Comparison of ENCODE assay signal across 1 cellular context in genomic region chr6:97586344-97586743, GRCh38.
TF ChIP-seq lines count a peak whose summit lies in the region.

No MANE protein-coding gene starts in this region.

TF ChIP-seq in Ishikawa, 13 proteins besides CTCF, POLR2A, EP300 and RAD21 (continued from another document):
- TF ChIP-seq YY1 (IDR thresholded peaks at IDR 0.05; ENCODE audit: low read depth) (no peak), EGR1 (IDR thresholded peaks at IDR 0.05) (no peak), ZBTB7A (IDR thresholded peaks at IDR 0.05; ENCODE audit: low read depth) (no peak), TCF12 (IDR thresholded peaks at IDR 0.05; ENCODE audit: low read depth) (no peak), NFIC (IDR thresholded peaks at IDR 0.05) (no peak), CEBPB (IDR thresholded peaks at IDR 0.05) (no peak), FOXM1 (IDR thresholded peaks at IDR 0.05; ENCODE audit: borderline replicate concordance, low read depth) (no peak), TAF1 (IDR thresholded peaks at IDR 0.05; ENCODE audit: low read depth) (no peak)
- TF ChIP-seq, protein P1, sequence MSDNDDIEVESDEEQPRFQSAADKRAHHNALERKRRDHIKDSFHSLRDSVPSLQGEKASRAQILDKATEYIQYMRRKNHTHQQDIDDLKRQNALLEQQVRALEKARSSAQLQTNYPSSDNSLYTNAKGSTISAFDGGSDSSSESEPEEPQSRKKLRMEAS (IDR thresholded peaks at IDR 0.05) = no peak
- TF ChIP-seq, protein P2, sequence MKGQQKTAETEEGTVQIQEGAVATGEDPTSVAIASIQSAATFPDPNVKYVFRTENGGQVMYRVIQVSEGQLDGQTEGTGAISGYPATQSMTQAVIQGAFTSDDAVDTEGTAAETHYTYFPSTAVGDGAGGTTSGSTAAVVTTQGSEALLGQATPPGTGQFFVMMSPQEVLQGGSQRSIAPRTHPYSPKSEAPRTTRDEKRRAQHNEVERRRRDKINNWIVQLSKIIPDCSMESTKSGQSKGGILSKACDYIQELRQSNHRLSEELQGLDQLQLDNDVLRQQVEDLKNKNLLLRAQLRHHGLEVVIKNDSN (IDR thresholded peaks at IDR 0.05) = no peak
